In genomic region chr5:140259509-140259908, GRCh38 we compare ENCODE assay signal across 15 cellular contexts. TPM values are rescaled to one million over a fixed set of nuclear protein-coding genes. Genes with fewer than 3 reads are reported as not detected.
DNase-seq lines count a peak whose midpoint lies in the region; ATAC-seq and TF ChIP-seq lines count a peak whose summit lies in the region.
"Had no signal": no experiment of that assay in that cellular context is flagged by ENCODE, and none has a peak within 500 bp of the region (broad histone marks: within the 10 kb centered on the region; RNA-seq: fewer than 3 reads in every experiment).

No MANE protein-coding gene starts in this region.

- no peak overlapping the region for H3K4me2 ChIP-seq in trophoblast cell (ENCODE audit: low read length)

- H3K9me3 ChIP-seq in HUES48 (ENCODE audit: control insufficient read depth, insufficient read depth, low read length) (no peaks in the 10 kb centered on the region; the same call in 1 of the 2 replicates), trophoblast cell (ENCODE audit: insufficient read depth, low read depth, low read length) (no peaks in the 10 kb centered on the region)
- H3K9me3 ChIP-seq: SJSA1, tibial artery had no signal

- no peaks in the 10 kb centered on the region for H3K79me2 ChIP-seq in trophoblast cell (ENCODE audit: control insufficient read depth, insufficient read depth, low read length, poor library complexity)

- H3K27ac ChIP-seq in HUES48 (ENCODE audit: low read depth, low read length) (peak overlapping the region; percentile 9), trophoblast cell (ENCODE audit: low read depth, low read length) (no peak overlapping the region)
- H3K27ac ChIP-seq: C4-2B, coronary artery, tibial artery had no signal

- H3K9me3 Mint-ChIP-seq in T-helper 1 cell treated with Interleukin-12 subunit alpha and Interleukin-12 subunit beta and Interleukin-4 antibody, amounts not matched to agents 30 μg/mL and 1 μg/mL, for 36 hours, result peaks cover 4% of the 10 kb centered on the region

- H3K4me3 Mint-ChIP-seq in T-helper 1 cell treated with Interleukin-12 subunit alpha and Interleukin-12 subunit beta and Interleukin-4 antibody, amounts not matched to agents 30 μg/mL and 1 μg/mL, for 36 hours, result peak overlapping the region; percentile 23
- H3K4me3 Mint-ChIP-seq: neural crest cell had no signal

- H2AFZ ChIP-seq in trophoblast cell (ENCODE audit: insufficient read depth, low read length, poor library complexity), result no peak overlapping the region

- no peak overlapping the region for H2BK12ac ChIP-seq in trophoblast cell (ENCODE audit: low read length)

- no peak overlapping the region for H2AK5ac ChIP-seq in trophoblast cell (ENCODE audit: low read length)

- no CpG with 5 or more reads among the region's 2 CpGs for WGBS in trophoblast cell (ENCODE audit: extremely low coverage, insufficient coverage, insufficient read length)

- H3K18ac ChIP-seq in trophoblast cell (ENCODE audit: low read length), result no peak overlapping the region

- no peak overlapping the region for H2BK5ac ChIP-seq in trophoblast cell (ENCODE audit: low read depth, low read length, poor library complexity)

- H3K36me3 Mint-ChIP-seq in T-helper 1 cell treated with Interleukin-12 subunit alpha and Interleukin-12 subunit beta and Interleukin-4 antibody, amounts not matched to agents 30 μg/mL and 1 μg/mL, for 36 hours (ENCODE audit: low read depth), result peaks cover 31% of the 10 kb centered on the region

- H2BK120ac ChIP-seq in trophoblast cell (ENCODE audit: insufficient read depth, low read length, poor library complexity), result no peak overlapping the region

- H4K8ac ChIP-seq in trophoblast cell (ENCODE audit: low read depth, low read length), result no peak overlapping the region

- H3K14ac ChIP-seq in trophoblast cell (ENCODE audit: low read length), result no peak overlapping the region

- no peak overlapping the region for H3K4ac ChIP-seq in trophoblast cell (ENCODE audit: low read depth, low read length)

- H3K9ac ChIP-seq in HUES48 (ENCODE audit: low read depth, low read length) (no peak overlapping the region), trophoblast cell (ENCODE audit: low read length) (no peak overlapping the region)

- DNase-seq in epithelial cell of esophagus (ENCODE audit: low read depth), result peak; percentile 96
- DNase-seq in trophoblast cell, result no peak
- no peak for DNase-seq in GM13976 (ENCODE audit: low spot score)
- no peak for DNase-seq in SIG-M5 (lab: John Stamatoyannopoulos, UW)
- no peak for DNase-seq in omental fat pad (ENCODE audit: low spot score)
- DNase-seq: EL, hippocampal formation, right cardiac atrium, tibial artery had no signal

- H3K4me1 Mint-ChIP-seq in T-helper 1 cell treated with Interleukin-12 subunit alpha and Interleukin-12 subunit beta and Interleukin-4 antibody, amounts not matched to agents 30 μg/mL and 1 μg/mL, for 36 hours (ENCODE audit: low read depth), result peaks cover 50% of the 10 kb centered on the region

- H4K12ac ChIP-seq in trophoblast cell (ENCODE audit: low read depth, low read length), result no peak overlapping the region

- H3K27me3 Mint-ChIP-seq in T-helper 1 cell treated with Interleukin-12 subunit alpha and Interleukin-12 subunit beta and Interleukin-4 antibody, amounts not matched to agents 30 μg/mL and 1 μg/mL, for 36 hours (ENCODE audit: low read depth), result no peaks in the 10 kb centered on the region

- no peaks in the 10 kb centered on the region for H3K79me1 ChIP-seq in trophoblast cell (ENCODE audit: low read length)

- TF ChIP-seq CTCF in epithelial cell of esophagus (IDR thresholded peaks at IDR 0.05; ENCODE audit: insufficient read depth, low read depth, low read length, missing control alignments) (no peak), GM13976 (IDR thresholded peaks at IDR 0.05; ENCODE audit: borderline replicate concordance, control extremely low read depth, extremely low read depth, insufficient read depth, missing control alignments) (no peak), omental fat pad (IDR thresholded peaks at IDR 0.05) (no peak)

- in situ Hi-C loops in GM13976 (cut with MboI; ENCODE audit: low sequenced_read_pairs, unreplicated experiment), result no loop called here

- 0 out of 2 replicates have a peak, but pooled peaks cover 8% of the 10 kb centered on the region for H3K4me1 ChIP-seq in HUES48 (ENCODE audit: control insufficient read depth, insufficient read depth, low read length)
- peaks cover 0 to 4% of the 10 kb centered on the region in 2 experiments for H3K4me1 ChIP-seq in trophoblast cell (ENCODE audit: control insufficient read depth in 1 of 2, insufficient read depth in 2 of 2, low read length in 2 of 2)

- H3K4me3 ChIP-seq in HUES48 (ENCODE audit: low read depth, low read length) (no peak overlapping the region), epithelial cell of esophagus (ENCODE audit: low read length) (no peak overlapping the region), trophoblast cell (ENCODE audit: low read depth, low read length) (no peak overlapping the region)
- H3K4me3 ChIP-seq: coronary artery, SJSA1, tibial artery had no signal

- no peak overlapping the region for H4K91ac ChIP-seq in trophoblast cell (ENCODE audit: low read depth, low read length)

- no peak for ATAC-seq in omental fat pad (ENCODE audit: low FRiP score)
- ATAC-seq: right cardiac atrium had no signal

- peak overlapping the region; percentile 1 for H3K23ac ChIP-seq in trophoblast cell (ENCODE audit: low read length)

- no peaks in the 10 kb centered on the region for H3K27me3 ChIP-seq in HUES48 (ENCODE audit: control insufficient read depth, insufficient read depth, low read length)
- H3K27me3 ChIP-seq in trophoblast cell (ENCODE audit: insufficient read depth, low read length), result no peaks in the 10 kb centered on the region
- H3K27me3 ChIP-seq: SJSA1, tibial artery had no signal

- peak overlapping the region; percentile 73 for H3K27ac Mint-ChIP-seq in T-helper 1 cell treated with Interleukin-12 subunit alpha and Interleukin-12 subunit beta and Interleukin-4 antibody, amounts not matched to agents 30 μg/mL and 1 μg/mL, for 36 hours

- peaks cover 3% of the 10 kb centered on the region; the same call in 1 of the 2 replicates for H3K36me3 ChIP-seq in HUES48 (ENCODE audit: control insufficient read depth, insufficient read depth, low read length)
- peaks cover 0 to 6% of the 10 kb centered on the region in 2 experiments for H3K36me3 ChIP-seq in trophoblast cell (ENCODE audit: control insufficient read depth in 1 of 2, insufficient read depth in 2 of 2, low read length in 2 of 2)

RNA-seq across cellular contexts. Expression of gene PFDN1, which starts 43.4 kb away (rescaled TPM):
- 210 and 218 TPM in 2 replicates for polyA plus RNA-seq in trophoblast cell (2013)
- total RNA-seq in omental fat pad, result 100 to 1,000 TPM in 2 of 4 donors, 10 to 100 TPM in 2; 54.1 to 110 (median 88.6) TPM
